ENCODE assay signal across 1 cellular context in genomic region chr1:244969355-244970235, GRCh38.
TF ChIP-seq lines count a peak whose summit lies in the region.

No MANE protein-coding gene starts in this region.

TF ChIP-seq in HepG2, 621 proteins besides CTCF, POLR2A, EP300 and RAD21 (continued from another document and continues in another):
- peak; percentile 72; the same call in 1 of the 2 replicates for TF ChIP-seq ZFP91 (CRISPR knock-in tag; IDR thresholded peaks at IDR 0.05; ENCODE audit: borderline replicate concordance)
- 0 out of 2 replicates have a peak, but pooled peaks have one; percentile 48 for TF ChIP-seq ZNF124 (CRISPR knock-in tag; IDR thresholded peaks at IDR 0.05)
- no peak for TF ChIP-seq FOSL1 (CRISPR knock-in tag; IDR thresholded peaks at IDR 0.05; ENCODE audit: borderline replicate concordance)
- TF ChIP-seq NR0B2 (CRISPR knock-in tag; IDR thresholded peaks at IDR 0.05), result no peak
- no peak for TF ChIP-seq ZNF260 (CRISPR knock-in tag; IDR thresholded peaks at IDR 0.05; ENCODE audit: borderline replicate concordance, low read depth)
- no peak for TF ChIP-seq CREB3 (CRISPR knock-in tag; IDR thresholded peaks at IDR 0.05)
- no peak for TF ChIP-seq THYN1 (CRISPR knock-in tag; IDR thresholded peaks at IDR 0.05; ENCODE audit: borderline replicate concordance, low read depth)
- no peak; the same call in 1 of the 2 replicates for TF ChIP-seq NCOR1 (IDR thresholded peaks at IDR 0.05; ENCODE audit: borderline replicate concordance, low read length)
- no peak for TF ChIP-seq GMEB2 (CRISPR knock-in tag; IDR thresholded peaks at IDR 0.05; ENCODE audit: low read depth)
- no peak for TF ChIP-seq ZNF160 (CRISPR knock-in tag; IDR thresholded peaks at IDR 0.05)
- no peak for TF ChIP-seq PRDM4 (CRISPR knock-in tag; IDR thresholded peaks at IDR 0.05; ENCODE audit: borderline replicate concordance)
- no peak for TF ChIP-seq GATA4 (IDR thresholded peaks at IDR 0.05; ENCODE audit: borderline replicate concordance, low read depth)
- TF ChIP-seq SP4 (CRISPR knock-in tag; IDR thresholded peaks at IDR 0.05), result no peak
- peak; percentile 52; the same call in 1 of the 2 replicates for TF ChIP-seq RFX3 (CRISPR knock-in tag; IDR thresholded peaks at IDR 0.05)
- no peak for TF ChIP-seq GABPA (IDR thresholded peaks at IDR 0.05; ENCODE audit: low read depth, low read length)
- TF ChIP-seq GABPA (CRISPR knock-in tag; IDR thresholded peaks at IDR 0.05; ENCODE audit: low read depth), result no peak
- TF ChIP-seq ZNF768 (CRISPR knock-in tag; IDR thresholded peaks at IDR 0.05), result peak; percentile 47; the same call in 1 of the 2 replicates
- TF ChIP-seq FOXM1 (CRISPR knock-in tag; IDR thresholded peaks at IDR 0.05), result no peak
- no peak for TF ChIP-seq ZNF264 (CRISPR knock-in tag; IDR thresholded peaks at IDR 0.05)
- peak; percentile 27; the same call in 1 of the 2 replicates for TF ChIP-seq E2F1 (CRISPR knock-in tag; IDR thresholded peaks at IDR 0.05)
- TF ChIP-seq ZNF460 (CRISPR knock-in tag; IDR thresholded peaks at IDR 0.05; ENCODE audit: borderline replicate concordance), result no peak
- no peak for TF ChIP-seq ZNF253 (CRISPR knock-in tag; IDR thresholded peaks at IDR 0.05; ENCODE audit: borderline replicate concordance)
- peak; percentile 64; the same call in 1 of the 3 replicates for TF ChIP-seq MXI1 (IDR thresholded peaks at IDR 0.05; ENCODE audit: borderline replicate concordance, low read depth, low read length)
- peak; percentile 68; the same call in 1 of the 2 replicates for TF ChIP-seq YEATS2 (CRISPR knock-in tag; IDR thresholded peaks at IDR 0.05; ENCODE audit: borderline replicate concordance)
- TF ChIP-seq ZNF543 (CRISPR knock-in tag; IDR thresholded peaks at IDR 0.05), result no peak
- 0 out of 2 replicates have a peak, but pooled peaks have one; percentile 15 for TF ChIP-seq RFX5 (IDR thresholded peaks at IDR 0.05; ENCODE audit: low read depth, low read length)
- peak; percentile 80 for TF ChIP-seq PHF8 (CRISPR knock-in tag; IDR thresholded peaks at IDR 0.05)
- no peak for TF ChIP-seq KMT2A (CRISPR knock-in tag; IDR thresholded peaks at IDR 0.05)
- TF ChIP-seq ZNF30 (CRISPR knock-in tag; IDR thresholded peaks at IDR 0.05), result no peak
- TF ChIP-seq ZNF761 (CRISPR knock-in tag; conservative IDR thresholded peaks at IDR 0.05), result no peak
- TF ChIP-seq PATZ1 (CRISPR knock-in tag; IDR thresholded peaks at IDR 0.05), result peak; percentile 71; the same call in 1 of the 2 replicates
- no peak for TF ChIP-seq SNRNP70 (IDR thresholded peaks at IDR 0.05; ENCODE audit: low read depth, low read length)
- no peak for TF ChIP-seq NFAT5 (CRISPR knock-in tag; IDR thresholded peaks at IDR 0.05)
- TF ChIP-seq ZC3H13 (CRISPR knock-in tag; IDR thresholded peaks at IDR 0.05), result peak; percentile 92
- TF ChIP-seq ZNF879 (CRISPR knock-in tag; IDR thresholded peaks at IDR 0.05), result no peak
- no peak for TF ChIP-seq ELF1 (CRISPR knock-in tag; IDR thresholded peaks at IDR 0.05)
- TF ChIP-seq REPIN1 (CRISPR knock-in tag; IDR thresholded peaks at IDR 0.05; ENCODE audit: borderline replicate concordance, low read depth), result 0 out of 2 replicates have a peak, but pooled peaks have one; percentile 35
- TF ChIP-seq GABPB1 (CRISPR knock-in tag; IDR thresholded peaks at IDR 0.05), result peak; percentile 72; the same call in 1 of the 2 replicates
- no peak; the same call in 1 of the 2 replicates for TF ChIP-seq ZNF232 (CRISPR knock-in tag; IDR thresholded peaks at IDR 0.05; ENCODE audit: borderline replicate concordance)
- no peak for TF ChIP-seq ZNF512B (CRISPR knock-in tag; IDR thresholded peaks at IDR 0.05; ENCODE audit: borderline replicate concordance)
- TF ChIP-seq ZNF333 (CRISPR knock-in tag; IDR thresholded peaks at IDR 0.05; ENCODE audit: borderline replicate concordance), result no peak
